Comparison of ENCODE assay signal across 8 cellular contexts in the genomic region with DNA sequence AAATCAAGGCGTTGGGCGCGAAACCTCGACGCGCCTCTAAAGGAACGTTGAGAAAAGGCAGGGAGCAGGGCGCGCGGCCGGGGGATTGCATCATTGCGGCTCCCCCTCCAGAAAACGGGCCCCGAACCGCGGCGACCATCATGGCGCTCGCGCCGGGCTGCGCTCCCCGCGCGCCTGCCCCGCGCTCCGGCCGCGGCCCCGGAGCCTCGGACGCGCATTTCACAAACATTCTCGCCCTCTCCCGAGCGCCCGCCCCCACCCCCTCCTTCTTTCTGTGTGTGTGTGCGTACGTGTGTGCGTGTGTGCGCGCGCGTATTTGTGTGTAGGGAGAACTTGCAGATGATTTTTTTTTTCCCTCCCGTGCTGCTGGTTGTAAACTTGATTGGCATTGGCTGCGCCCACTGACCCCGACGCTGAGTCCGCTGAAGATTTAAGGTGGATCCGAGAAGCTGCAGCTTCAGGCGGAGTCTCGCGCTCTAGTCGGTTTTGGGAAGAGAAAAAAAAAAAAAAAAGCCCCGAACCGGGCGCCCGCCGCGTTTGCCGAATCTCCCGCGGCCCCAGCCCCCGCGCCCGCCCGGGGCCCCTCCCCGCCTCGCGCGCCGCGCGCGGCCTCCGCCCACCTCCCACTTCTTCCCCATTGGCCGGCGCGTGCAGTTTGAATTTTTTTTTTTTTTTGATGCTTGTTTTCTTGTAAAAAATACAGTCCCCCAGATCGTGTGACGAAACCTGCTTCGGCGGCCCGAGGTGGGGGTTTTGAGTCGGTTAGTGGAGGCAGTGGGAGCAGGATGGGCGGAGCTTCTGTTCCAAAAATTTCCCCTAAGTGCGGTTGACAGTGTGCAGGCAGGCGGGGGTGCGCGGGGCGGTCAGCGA. TPM values are rescaled to one million over a fixed set of nuclear protein-coding genes. Genes with fewer than 3 reads are reported as not detected.
DNase-seq lines count a peak whose midpoint lies in the region; ATAC-seq, FAIRE-seq and TF ChIP-seq lines count a peak whose summit lies in the region.

No MANE protein-coding gene starts in this region.

- TF ChIP-seq CTCF in VCaP (conservative IDR thresholded peaks at IDR 0.05) (no peak), breast epithelium (IDR thresholded peaks at IDR 0.05) (no peak)

- H3K79me2 ChIP-seq in ACC112 (ENCODE audit: control insufficient read depth, insufficient read depth, low read length, unreplicated experiment), result peaks cover 78% of the 10 kb centered on the region

- ATAC-seq in GM18868 (IDR thresholded peaks at IDR 0.05; ENCODE audit: unreplicated experiment) (peak; percentile 67), HG03103 (IDR thresholded peaks at IDR 0.05; ENCODE audit: low read depth, unreplicated experiment) (peak; percentile 44)

- FAIRE-seq in small intestine (lab: Jason Lieb, UNC), result no peak

- H2AFZ ChIP-seq in ACC112 (ENCODE audit: low read length, unreplicated experiment), result peak overlapping the region; percentile 75

- peak; percentile 46 for TF ChIP-seq POLR2A in breast epithelium (IDR thresholded peaks at IDR 0.05)

- no peaks in the 10 kb centered on the region for H3K9me3 ChIP-seq in breast epithelium
- no peaks in the 10 kb centered on the region for H3K9me3 ChIP-seq in small intestine (ENCODE audit: control insufficient read depth, low read depth)

- H3K4me1 ChIP-seq in ACC112 (ENCODE audit: control insufficient read depth, insufficient read depth, low read length, unreplicated experiment) (peaks cover 13% of the 10 kb centered on the region), breast epithelium (peaks cover 0 to 2% of the 10 kb centered on the region in 2 donors), small intestine (ENCODE audit: control insufficient read depth in 2 of 2, insufficient read depth in 1 of 2, low read depth in 1 of 2, low read length in 1 of 2) (peaks cover 0 to 2% of the 10 kb centered on the region in 2 donors)

- no peaks in the 10 kb centered on the region for H3K27me3 ChIP-seq in ACC112 (ENCODE audit: insufficient read depth, low read length)
- no peaks in the 10 kb centered on the region for H3K27me3 ChIP-seq in breast epithelium
- no peaks in the 10 kb centered on the region for H3K27me3 ChIP-seq in small intestine (ENCODE audit: control insufficient read depth in 2 of 2, insufficient read depth in 2 of 2, low read length in 2 of 2)

- H3K27ac ChIP-seq in ACC112 (ENCODE audit: low read depth, low read length), result peak overlapping the region; percentile 97
- H3K27ac ChIP-seq in VCaP, result peak overlapping the region; percentile 99
- peak overlapping the region; percentile 96 to 100 for H3K27ac ChIP-seq in breast epithelium
- H3K27ac ChIP-seq in small intestine (ENCODE audit: low read depth in 1 of 2, low read length in 1 of 2), result peak overlapping the region; percentile 98 to 100

- H3K36me3 ChIP-seq in ACC112 (ENCODE audit: insufficient read depth, low read length), result peaks cover 7% of the 10 kb centered on the region; the same call in 1 of the 2 replicates
- no peaks in the 10 kb centered on the region for H3K36me3 ChIP-seq in breast epithelium
- peaks cover 0 to 2% of the 10 kb centered on the region in 2 donors for H3K36me3 ChIP-seq in small intestine (ENCODE audit: control insufficient read depth in 2 of 2, insufficient read depth in 2 of 2, low read length in 2 of 2)

- DNase-seq in NCI-H2171 (lab: John Stamatoyannopoulos, UW) (peak; percentile 89), breast epithelium (ENCODE audit: low spot score in 2 of 2) (peak; percentile 89 to 94), iPS-NIHi7 (ENCODE audit: extremely low spot score) (peak; percentile 78), small intestine (peak; percentile 98)

- intact Hi-C loops in breast epithelium (cut with DNase I; ENCODE audit: low total_unique reads), result no loop called here

- 0 to 1% (median 1%) methylated on average over 68 to 93 of the region's 93 CpGs for WGBS in small intestine, 3 donors

- H3K4me3 ChIP-seq in ACC112 (ENCODE audit: low read depth, low read length) (peak overlapping the region; percentile 95), breast epithelium (peak overlapping the region; percentile 64 to 80 (median 73)), small intestine (ENCODE audit: low read depth in 1 of 2, low read length in 2 of 2) (peak overlapping the region; percentile 86 to 96)

RNA-seq across cellular contexts. Expression of gene CDKN1B, which starts 8.2 kb away (rescaled TPM):
- 100 to 1,000 TPM in 1 of 3 donors, 10 to 100 TPM in 2; 45.0 to 113 (median 100.0) TPM for total RNA-seq in breast epithelium
- 10 to 100 TPM; 33.8 to 62.8 (median 37.6) TPM for polyA plus RNA-seq in small intestine

RNA-seq across cellular contexts. Expression of gene GPR19, which starts 29.3 kb away (rescaled TPM):
- under 1 TPM in 2 of 3 donors, not detected in 1; 0.33 to 0.59 TPM for total RNA-seq in breast epithelium
- under 1 TPM in 1 of 3 donors, not detected in 2; 0.95 TPM for polyA plus RNA-seq in small intestine

Comparison
In these comparisons a context has a peak if more than half of its experiments do, and no peak if none do; other contexts are left out.
1. Peak in every context shown above with its lines: DNase-seq, ATAC-seq, H3K4me3 ChIP-seq and H3K27ac ChIP-seq.